8 cellular contexts compared by ENCODE assay signal in the genomic region with DNA sequence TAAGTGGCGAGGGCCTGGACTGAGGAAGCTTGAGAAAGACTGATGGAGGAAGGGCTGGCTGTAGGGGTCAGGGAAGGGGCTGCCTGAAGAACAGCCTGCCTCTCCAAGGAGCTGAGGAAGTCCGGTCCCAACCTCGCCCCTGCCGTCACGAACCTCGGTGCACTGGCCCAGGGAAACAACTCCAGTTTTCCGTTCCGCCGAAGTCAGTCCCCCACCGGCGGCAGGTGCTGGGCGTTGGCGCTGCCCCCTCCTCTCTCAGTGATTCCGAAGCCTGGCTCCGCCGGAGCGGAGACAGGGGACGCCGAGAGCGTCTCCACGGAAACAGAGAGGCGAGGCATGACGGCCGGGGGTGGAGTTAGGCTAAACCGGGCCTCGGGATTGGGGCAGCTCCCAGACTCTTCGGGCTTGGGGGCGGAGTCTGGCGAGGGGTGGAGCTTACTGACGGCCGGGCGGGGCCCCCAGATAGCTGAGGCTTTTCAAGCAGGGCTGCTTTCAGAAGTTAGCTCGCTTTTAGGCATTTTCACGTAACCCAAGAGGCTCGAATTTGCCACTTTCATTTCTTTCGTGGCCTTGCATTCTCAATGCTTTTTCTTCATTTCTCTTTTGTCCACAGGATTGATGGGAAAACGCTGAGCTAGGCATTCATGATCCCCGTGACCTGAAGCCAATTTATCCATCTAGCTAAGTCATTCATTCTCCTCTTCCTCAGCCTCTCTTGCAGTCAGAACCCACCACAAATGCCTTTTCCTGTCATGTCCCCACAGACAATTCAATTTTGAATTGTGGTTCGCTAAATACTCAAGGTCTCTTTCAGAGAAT. TPM values are rescaled to one million over a fixed set of nuclear protein-coding genes. Genes with fewer than 3 reads are reported as not detected.
A peak's percentile ranks its signal among the peaks of the same experiment; 100 is the strongest.
DNase-seq lines count a peak whose midpoint lies in the region; ATAC-seq, FAIRE-seq and TF ChIP-seq lines count a peak whose summit lies in the region.

A gene with protein sequence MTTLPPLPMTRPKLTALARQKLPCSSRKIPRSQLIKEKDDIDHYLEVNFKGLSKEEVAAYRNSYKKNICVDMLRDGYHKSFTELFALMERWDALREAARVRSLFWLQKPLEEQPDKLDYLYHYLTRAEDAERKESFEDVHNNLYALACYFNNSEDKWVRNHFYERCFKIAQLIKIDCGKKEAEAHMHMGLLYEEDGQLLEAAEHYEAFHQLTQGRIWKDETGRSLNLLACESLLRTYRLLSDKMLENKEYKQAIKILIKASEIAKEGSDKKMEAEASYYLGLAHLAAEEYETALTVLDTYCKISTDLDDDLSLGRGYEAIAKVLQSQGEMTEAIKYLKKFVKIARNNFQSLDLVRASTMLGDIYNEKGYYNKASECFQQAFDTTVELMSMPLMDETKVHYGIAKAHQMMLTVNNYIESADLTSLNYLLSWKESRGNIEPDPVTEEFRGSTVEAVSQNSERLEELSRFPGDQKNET (minus strand): TSS at position 309 of the 819 bp plus-strand sequence. CDS start 5,969 bp downstream, outside the sequence.

- peaks cover 10 to 12% of the 10 kb centered on the region in 2 donors for H3K4me1 ChIP-seq in kidney (ENCODE audit: control insufficient read depth in 1 of 2, insufficient read depth in 1 of 2, low read depth in 1 of 2, low read length in 2 of 2)

- H3K27me3 Mint-ChIP-seq in chondrocyte (ENCODE audit: low read depth), result peaks cover 32% of the 10 kb centered on the region

- H3K4me3 Mint-ChIP-seq in chondrocyte (ENCODE audit: unreplicated experiment), result peak within 1 kb of the TSS; percentile 77

- TF ChIP-seq CTCF in chondrocyte (IDR thresholded peaks at IDR 0.05), result no peak
- no peak for TF ChIP-seq CTCF in kidney (IDR thresholded peaks at IDR 0.05; ENCODE audit: borderline replicate concordance, extremely low read depth, insufficient read depth)

- H3K27ac Mint-ChIP-seq in chondrocyte (ENCODE audit: unreplicated experiment), result no peak within 1 kb of the TSS

- H3K9me3 Mint-ChIP-seq in chondrocyte (ENCODE audit: low read depth), result peaks cover 1% of the 10 kb centered on the region

- H3K9ac ChIP-seq in kidney (ENCODE audit: low read length in 2 of 2), result peak within 1 kb of the TSS in 1 of 2 donors; percentile 62

- no peaks in the 10 kb centered on the region for H3K9me3 ChIP-seq in kidney (ENCODE audit: control insufficient read depth in 1 of 2, low read length in 2 of 2)

- ATAC-seq in GM18858 (IDR thresholded peaks at IDR 0.05; ENCODE audit: unreplicated experiment) (peak; percentile 99), HG03095 (IDR thresholded peaks at IDR 0.05; ENCODE audit: unreplicated experiment) (peak; percentile 100)

- no peaks in the 10 kb centered on the region for H3K36me3 ChIP-seq in kidney (ENCODE audit: control insufficient read depth in 1 of 2, insufficient read depth in 2 of 2, low read length in 2 of 2)

- H3K36me3 Mint-ChIP-seq in chondrocyte (ENCODE audit: low read depth), result no peaks in the 10 kb centered on the region

- peaks cover 15% of the 10 kb centered on the region for H3K4me1 Mint-ChIP-seq in chondrocyte (ENCODE audit: low read depth)

- intact Hi-C loops in kidney (cut with DNase I), result no loop called here

- H3K27ac ChIP-seq in kidney (ENCODE audit: low read depth in 2 of 2, low read length in 2 of 2), result no peak within 1 kb of the TSS

- DNase-seq in A172 (ENCODE audit: low spot score) (peak; percentile 77), NCI-H2196 treated with DMSO at 0.1 percent for 48 hours (lab: John Stamatoyannopoulos, UW; ENCODE audit: unreplicated experiment) (peak; percentile 24), chondrocyte (ENCODE audit: low spot score) (peak; percentile 93), kidney (peak; percentile 96)
- DNase-seq in activated CD4-positive, alpha-beta T cell treated with anti-CD3 and anti-CD28 coated beads for 1 hour, result peak; percentile 71
- peak; percentile 73 to 85 (median 83) for DNase-seq in stimulated activated CD4-positive, alpha-beta T cell treated with anti-CD3 and anti-CD28 coated beads, Interleukin-12 subunit alpha, Interleukin-12 subunit beta, amount 100 ng/mL, for 48 hours (ENCODE audit: low read depth in 2 of 3, low spot score in 1 of 3)

- H3K4me3 ChIP-seq in kidney (ENCODE audit: low read length in 2 of 2), result peak within 1 kb of the TSS; percentile 80 to 91

- peak; percentile 92 for FAIRE-seq in kidney (lab: Jason Lieb, UNC)

RNA-seq across cellular contexts. Expression of the gene that starts here (rescaled TPM):
- not detected in 2 replicates for total RNA-seq in A172 (2014; rRNA removed; shearing (Covaris generic))
- total RNA-seq in chondrocyte (0.20 to 0.41 TPM (median 0.22 TPM) in 3 replicates), kidney (0.28 TPM)
- polyA plus RNA-seq in kidney (ENCODE audit: insufficient read depth, low read depth, low replicate concordance), result 0.82 TPM

Comparison
In these comparisons a context has a peak if more than half of its experiments do, and no peak if none do; other contexts are left out.
1. Peak in DNase-seq in A172; RNA of the gene not detected or under 1 TPM.
2. Peak in DNase-seq in chondrocyte; RNA of the gene not detected or under 1 TPM.
3. Peak in DNase-seq and H3K4me3 ChIP-seq in kidney; RNA of the gene not detected or under 1 TPM.
4. DNase-seq: peak in every context shown above with its lines; median percentile 96 in kidney; 93 in chondrocyte; 83 in stimulated activated CD4-positive, alpha-beta T cell treated with anti-CD3 and anti-CD28 coated beads, Interleukin-12 subunit alpha, Interleukin-12 subunit beta, amount 100 ng/mL, for 48 hours; 77 in A172; 71 in activated CD4-positive, alpha-beta T cell treated with anti-CD3 and anti-CD28 coated beads for 1 hour; 24 in NCI-H2196 treated with DMSO at 0.1 percent for 48 hours.